Comparison of ENCODE assay signal across 19 cellular contexts in genomic region chr15:34578283-34578674, GRCh38. TPM values are rescaled to one million over a fixed set of nuclear protein-coding genes. Genes with fewer than 3 reads are reported as not detected.
DNase-seq lines count a peak whose midpoint lies in the region; ATAC-seq and TF ChIP-seq lines count a peak whose summit lies in the region.
"Had no signal": no experiment of that assay in that cellular context is flagged by ENCODE, and none has a peak within 500 bp of the region (broad histone marks: within the 10 kb centered on the region; RNA-seq: fewer than 3 reads in every experiment).

No MANE protein-coding gene starts in this region.

- H2AFZ ChIP-seq in neural progenitor cell (replicated peaks): no peak overlapping the region
- H2AFZ ChIP-seq: GM23338 had no signal

- no peaks in the 10 kb centered on the region for H3K9me3 Mint-ChIP-seq in activated CD4-positive, alpha-beta T cell treated with anti-CD3 and anti-CD28 coated beads for 36 hours (ENCODE audit: low read depth)
- no peaks in the 10 kb centered on the region for H3K9me3 Mint-ChIP-seq in CD4-positive, CD25-positive, alpha-beta regulatory T cell
- H3K9me3 Mint-ChIP-seq in activated CD8-positive, alpha-beta T cell treated with anti-CD3 and anti-CD28 coated beads, Interleukin-2, amount 10 ng/mL, durations not matched to agents 7 days and 5 days (ENCODE audit: insufficient read depth): no peaks in the 10 kb centered on the region
- H3K9me3 Mint-ChIP-seq in nephron progenitor cell: no peaks in the 10 kb centered on the region
- H3K9me3 Mint-ChIP-seq in neural progenitor cell: no peaks in the 10 kb centered on the region
- H3K9me3 Mint-ChIP-seq: GM23338 had no signal

- CTCF ChIA-PET in activated CD4-positive, alpha-beta T cell treated with anti-CD3 and anti-CD28 coated beads for 36 hours (lab: Charles Lee): no interaction called here
- CTCF ChIA-PET in activated CD8-positive, alpha-beta T cell treated with anti-CD3 and anti-CD28 coated beads, Interleukin-2, amount 10 ng/mL, durations not matched to agents 7 days and 5 days (lab: Charles Lee): interaction anchor here (2.3 kb wide), 1 partner anchor 9 kb away, joined by 6 read pairs; no protein-coding TSS in a partner anchor

- H3F3A ChIP-seq in neural progenitor cell (ENCODE audit: low read depth): no peaks in the 10 kb centered on the region

- DNase-seq in activated CD4-positive, alpha-beta T cell treated with anti-CD3 and anti-CD28 coated beads for 36 hours: no peak
- DNase-seq in activated CD4-positive, alpha-beta T cell treated with anti-CD3 and anti-CD28 coated beads for 48 hours: no peak
- DNase-seq in CD4-positive, CD25-positive, alpha-beta regulatory T cell: no peak
- no peak for DNase-seq in activated CD8-positive, alpha-beta T cell treated with anti-CD3 and anti-CD28 coated beads, Interleukin-2, amount 10 ng/mL, durations not matched to agents 7 days and 5 days
- DNase-seq in nephron progenitor cell (no peak), neural progenitor cell (ENCODE audit: low spot score) (no peak), germinal center (ENCODE audit: low spot score) (no peak)
- DNase-seq: DMS 273 treated with DMSO at 0.1 percent for 48 hours, GDM1, NCI-H187, NCI-H226, NCI-H524 treated with DMSO at 0.1 percent for 48 hours had no signal

- H3K4me1 Mint-ChIP-seq in activated CD4-positive, alpha-beta T cell treated with anti-CD3 and anti-CD28 coated beads for 36 hours: peaks cover 55% of the 10 kb centered on the region
- peaks cover 16 to 69% (median 50%) of the 10 kb centered on the region in 4 donors for H3K4me1 Mint-ChIP-seq in CD4-positive, CD25-positive, alpha-beta regulatory T cell
- H3K4me1 Mint-ChIP-seq in activated CD8-positive, alpha-beta T cell treated with anti-CD3 and anti-CD28 coated beads, Interleukin-2, amount 10 ng/mL, durations not matched to agents 7 days and 5 days (ENCODE audit: low read depth): peaks cover 61% of the 10 kb centered on the region
- peaks cover 37% of the 10 kb centered on the region for H3K4me1 Mint-ChIP-seq in nephron progenitor cell
- H3K4me1 Mint-ChIP-seq in neural progenitor cell: peaks cover 12% of the 10 kb centered on the region

- H3K27ac ChIP-seq in CD4-positive, CD25-positive, alpha-beta regulatory T cell (ENCODE audit: insufficient read depth, low read length, poor library complexity, severe bottlenecking): no peak overlapping the region
- H3K27ac ChIP-seq in neural progenitor cell: no peak overlapping the region
- H3K27ac ChIP-seq: BLaER1, HL-60 had no signal

- H3K27me3 Mint-ChIP-seq in activated CD4-positive, alpha-beta T cell treated with anti-CD3 and anti-CD28 coated beads for 36 hours: no peaks in the 10 kb centered on the region
- H3K27me3 Mint-ChIP-seq in CD4-positive, CD25-positive, alpha-beta regulatory T cell: no peaks in the 10 kb centered on the region
- no peaks in the 10 kb centered on the region for H3K27me3 Mint-ChIP-seq in activated CD8-positive, alpha-beta T cell treated with anti-CD3 and anti-CD28 coated beads, Interleukin-2, amount 10 ng/mL, durations not matched to agents 7 days and 5 days (ENCODE audit: low read depth)
- H3K27me3 Mint-ChIP-seq in nephron progenitor cell (ENCODE audit: low read depth, poor library complexity): peaks cover 7% of the 10 kb centered on the region
- H3K27me3 Mint-ChIP-seq in neural progenitor cell (ENCODE audit: insufficient read depth, low read depth): peaks cover 5% of the 10 kb centered on the region

- H3K27me3 ChIP-seq in CD4-positive, CD25-positive, alpha-beta regulatory T cell (ENCODE audit: control insufficient read depth, insufficient read depth, low read length): no peaks in the 10 kb centered on the region
- H3K27me3 ChIP-seq in neural progenitor cell: no peaks in the 10 kb centered on the region
- H3K27me3 ChIP-seq: BLaER1 had no signal

- H3K4me3 ChIP-seq in CD4-positive, CD25-positive, alpha-beta regulatory T cell (ENCODE audit: low read depth, low read length): no peak overlapping the region
- H3K4me3 ChIP-seq in neural progenitor cell: no peak overlapping the region
- H3K4me3 ChIP-seq: BLaER1, GM12878, GM23338 had no signal

- no peak overlapping the region for H3K4me2 ChIP-seq in neural progenitor cell
- H3K4me2 ChIP-seq: BLaER1, GM23338 had no signal

- POLR2A ChIA-PET in activated CD4-positive, alpha-beta T cell treated with anti-CD3 and anti-CD28 coated beads for 36 hours (lab: Charles Lee): interaction anchor here (0.6 kb wide), 1 partner anchor 66 kb away, joined by 7 read pairs; no protein-coding TSS in a partner anchor
- POLR2A ChIA-PET in activated CD8-positive, alpha-beta T cell treated with anti-CD3 and anti-CD28 coated beads, Interleukin-2, amount 10 ng/mL, durations not matched to agents 7 days and 5 days (lab: Charles Lee): no interaction called here

- H4K20me1 ChIP-seq in neural progenitor cell (ENCODE audit: low read depth): peaks cover 16% of the 10 kb centered on the region

- H3K79me2 ChIP-seq in neural progenitor cell (ENCODE audit: low read depth): peaks cover 28% of the 10 kb centered on the region

- ATAC-seq in activated CD4-positive, alpha-beta T cell treated with anti-CD3 and anti-CD28 coated beads for 36 hours: no peak
- ATAC-seq in CD4-positive, CD25-positive, alpha-beta regulatory T cell (ENCODE audit: low read depth in 2 of 2): no peak
- no peak for ATAC-seq in activated CD8-positive, alpha-beta T cell treated with anti-CD3 and anti-CD28 coated beads, Interleukin-2, amount 10 ng/mL, durations not matched to agents 7 days and 5 days
- no peak for ATAC-seq in HG03442 (IDR thresholded peaks at IDR 0.05; ENCODE audit: unreplicated experiment)
- ATAC-seq: GM12878, GM23338, HCT116, Panc1 had no signal

- intact Hi-C loops in activated CD4-positive, alpha-beta T cell treated with anti-CD3 and anti-CD28 coated beads for 36 hours (cut with DNase I, micrococcal nuclease): no loop called here

- H3K9me3 ChIP-seq in CD4-positive, CD25-positive, alpha-beta regulatory T cell (ENCODE audit: control insufficient read depth in 2 of 2, low read length in 2 of 2): no peaks in the 10 kb centered on the region
- H3K9me3 ChIP-seq in neural progenitor cell (ENCODE audit: low read depth): no peaks in the 10 kb centered on the region
- H3K9me3 ChIP-seq: BLaER1 had no signal

- TF ChIP-seq CTCF in nephron progenitor cell (IDR thresholded peaks at IDR 0.05) (no peak), neural progenitor cell (IDR thresholded peaks at IDR 0.05) (no peak)

- peak overlapping the region; percentile 43 for H3K27ac Mint-ChIP-seq in activated CD4-positive, alpha-beta T cell treated with anti-CD3 and anti-CD28 coated beads for 36 hours
- H3K27ac Mint-ChIP-seq in CD4-positive, CD25-positive, alpha-beta regulatory T cell: peak overlapping the region; percentile 28 to 69 (median 57)
- peak overlapping the region; percentile 50 for H3K27ac Mint-ChIP-seq in activated CD8-positive, alpha-beta T cell treated with anti-CD3 and anti-CD28 coated beads, Interleukin-2, amount 10 ng/mL, durations not matched to agents 7 days and 5 days
- H3K27ac Mint-ChIP-seq in nephron progenitor cell (peak overlapping the region; percentile 15), neural progenitor cell (no peak overlapping the region)
- H3K27ac Mint-ChIP-seq: GM23338 had no signal

- H3K36me3 Mint-ChIP-seq in activated CD4-positive, alpha-beta T cell treated with anti-CD3 and anti-CD28 coated beads for 36 hours (ENCODE audit: low read depth): peaks cover 2% of the 10 kb centered on the region
- H3K36me3 Mint-ChIP-seq in CD4-positive, CD25-positive, alpha-beta regulatory T cell: peaks cover 10% of the 10 kb centered on the region
- H3K36me3 Mint-ChIP-seq in activated CD8-positive, alpha-beta T cell treated with anti-CD3 and anti-CD28 coated beads, Interleukin-2, amount 10 ng/mL, durations not matched to agents 7 days and 5 days (ENCODE audit: low read depth): peaks cover 25% of the 10 kb centered on the region
- H3K36me3 Mint-ChIP-seq in nephron progenitor cell (ENCODE audit: low read depth) (no peaks in the 10 kb centered on the region), neural progenitor cell (peaks cover 3% of the 10 kb centered on the region)

- H3K4me1 ChIP-seq in CD4-positive, CD25-positive, alpha-beta regulatory T cell (ENCODE audit: control insufficient read depth, insufficient read depth, low read length, poor library complexity, severe bottlenecking): peaks cover 21% of the 10 kb centered on the region
- peaks cover 4% of the 10 kb centered on the region for H3K4me1 ChIP-seq in neural progenitor cell

- H3K36me3 ChIP-seq in CD4-positive, CD25-positive, alpha-beta regulatory T cell (ENCODE audit: control insufficient read depth, insufficient read depth, low read length): no peaks in the 10 kb centered on the region
- no peaks in the 10 kb centered on the region for H3K36me3 ChIP-seq in neural progenitor cell

- H3K9ac ChIP-seq in neural progenitor cell: no peak overlapping the region
- H3K9ac ChIP-seq: BLaER1 had no signal

- H3K4me3 Mint-ChIP-seq in activated CD4-positive, alpha-beta T cell treated with anti-CD3 and anti-CD28 coated beads for 36 hours: peak overlapping the region; percentile 5
- H3K4me3 Mint-ChIP-seq in CD4-positive, CD25-positive, alpha-beta regulatory T cell: peak overlapping the region; percentile 32 to 78 (median 48)
- H3K4me3 Mint-ChIP-seq in activated CD8-positive, alpha-beta T cell treated with anti-CD3 and anti-CD28 coated beads, Interleukin-2, amount 10 ng/mL, durations not matched to agents 7 days and 5 days: no peak overlapping the region
- H3K4me3 Mint-ChIP-seq in nephron progenitor cell (no peak overlapping the region), neural progenitor cell (no peak overlapping the region)
- H3K4me3 Mint-ChIP-seq: GM23338 had no signal

RNA-seq across cellular contexts. Expression of gene GOLGA8B, which starts 5.2 kb away (rescaled TPM):
- total RNA-seq in activated CD4-positive, alpha-beta T cell treated with anti-CD3 and anti-CD28 coated beads for 36 hours: 10 to 100 TPM; 47.9 to 49.4 TPM
- total RNA-seq in CD4-positive, CD25-positive, alpha-beta regulatory T cell: 545 TPM
- 10 to 100 TPM in 2 of 4 donors, 1 to 10 TPM in 2; 5.1 to 14.2 (median 9.6) TPM for polyA plus RNA-seq in CD4-positive, CD25-positive, alpha-beta regulatory T cell
- total RNA-seq in activated CD8-positive, alpha-beta T cell treated with anti-CD3 and anti-CD28 coated beads, Interleukin-2, amount 10 ng/mL, durations not matched to agents 7 days and 5 days: 100 to 1,000 TPM; 189 to 191 TPM
- total RNA-seq in neural progenitor cell (ENCODE audit: low replicate concordance): 83.1 and 85.4 TPM in 2 replicates

Comparison
In these comparisons a context has a peak if more than half of its experiments do, and no peak if none do; other contexts are left out.
1. H3K4me3 Mint-ChIP-seq: peak in activated CD4-positive, alpha-beta T cell treated with anti-CD3 and anti-CD28 coated beads for 36 hours (single experiment) and CD4-positive, CD25-positive, alpha-beta regulatory T cell (4 of 4); none in activated CD8-positive, alpha-beta T cell treated with anti-CD3 and anti-CD28 coated beads, Interleukin-2, amount 10 ng/mL, durations not matched to agents 7 days and 5 days (single experiment), nephron progenitor cell (single experiment) and neural progenitor cell (single experiment).